ENCODE assay signal across 17 cellular contexts in the genomic region with DNA sequence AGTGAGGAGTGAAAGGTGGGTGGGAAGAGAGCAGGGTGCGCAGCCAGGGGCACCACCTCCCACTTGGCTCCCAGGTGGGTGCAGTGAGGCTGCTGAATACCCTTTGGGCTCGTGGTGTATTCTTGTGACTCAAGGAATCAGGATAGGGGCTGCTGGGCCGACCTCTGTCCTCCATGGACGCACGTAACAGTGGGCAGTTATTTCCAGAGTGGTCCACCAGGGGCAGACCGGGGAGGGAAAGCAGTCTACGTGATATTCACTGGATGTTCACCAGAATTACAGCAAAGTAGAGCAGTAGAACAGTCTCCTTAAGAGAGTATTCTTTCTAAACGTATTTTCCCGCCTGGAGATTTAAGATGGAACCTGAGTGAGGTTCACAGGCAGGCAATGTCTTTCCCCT.
DNase-seq lines count a peak whose midpoint lies in the region; ATAC-seq and TF ChIP-seq lines count a peak whose summit lies in the region.
"Had no signal": no experiment of that assay in that cellular context is flagged by ENCODE, and none has a peak within 500 bp of the region (broad histone marks: within the 10 kb centered on the region; RNA-seq: fewer than 3 reads in every experiment).

No MANE protein-coding gene starts in this region.

- H2AFZ ChIP-seq in Loucy (ENCODE audit: low read length), result no peak overlapping the region

- H3K4me3 Mint-ChIP-seq in progenitor cell of endocrine pancreas (ENCODE audit: low read depth), result no peak overlapping the region
- no peak overlapping the region for H3K4me3 Mint-ChIP-seq in activated T-cell treated with anti-CD3 and anti-CD28 coated beads, Interleukin-2, amount 50 U/mL, for 24 hours
- H3K4me3 Mint-ChIP-seq: T-helper 1 cell treated with Interleukin-12 subunit alpha and Interleukin-12 subunit beta and Interleukin-4 antibody, amounts not matched to agents 30 μg/mL and 1 μg/mL, for 36 hours had no signal

- H3K27me3 Mint-ChIP-seq in progenitor cell of endocrine pancreas, result peaks cover 9% of the 10 kb centered on the region
- peaks cover 6% of the 10 kb centered on the region for H3K27me3 Mint-ChIP-seq in activated T-cell treated with anti-CD3 and anti-CD28 coated beads, Interleukin-2, amount 50 U/mL, for 24 hours

- H3K9me3 Mint-ChIP-seq in progenitor cell of endocrine pancreas (ENCODE audit: low read depth), result peaks cover 8% of the 10 kb centered on the region
- H3K9me3 Mint-ChIP-seq in activated T-cell treated with anti-CD3 and anti-CD28 coated beads, Interleukin-2, amount 50 U/mL, for 24 hours, result peaks cover 5% of the 10 kb centered on the region

- H3K9ac ChIP-seq in Loucy (ENCODE audit: low read depth, low read length, poor library complexity, severe bottlenecking), result no peak overlapping the region

- ATAC-seq in HG03460 (IDR thresholded peaks at IDR 0.05; ENCODE audit: unreplicated experiment), result no peak
- ATAC-seq: K562 had no signal

- H3K4me3 ChIP-seq in Loucy (ENCODE audit: low read length, poor library complexity, severe bottlenecking) (no peak overlapping the region), fibroblast of the aortic adventitia (ENCODE audit: low read depth, low read length) (no peak overlapping the region)
- H3K4me3 ChIP-seq: ascending aorta, colonic mucosa, K562, thyroid gland had no signal

- no peaks in the 10 kb centered on the region for H4K20me1 ChIP-seq in Loucy (ENCODE audit: insufficient read depth, low read length, poor library complexity, severe bottlenecking)

- peaks cover 43% of the 10 kb centered on the region; the same call in 1 of the 2 replicates for H3K36me3 ChIP-seq in Loucy (ENCODE audit: insufficient read depth, low read length)
- H3K36me3 ChIP-seq: ascending aorta, colonic mucosa had no signal

- in situ Hi-C loops in GM13977 (cut with MboI; ENCODE audit: low pct_unique_long_range_greater_than_20kb, low sequenced_read_pairs, unreplicated experiment), result no loop called here

- no peak overlapping the region for H3K4me2 ChIP-seq in Loucy (ENCODE audit: low read depth, low read length, poor library complexity, severe bottlenecking)

- H3K9me3 ChIP-seq in Loucy (ENCODE audit: insufficient read depth, low read depth, low read length), result no peaks in the 10 kb centered on the region
- H3K9me3 ChIP-seq: colonic mucosa, thyroid gland had no signal

- peaks cover 2% of the 10 kb centered on the region; the same call in 1 of the 2 replicates for H3F3A ChIP-seq in Loucy (ENCODE audit: low read depth)

- H3K36me3 Mint-ChIP-seq in progenitor cell of endocrine pancreas (ENCODE audit: insufficient read depth), result peaks cover 1% of the 10 kb centered on the region
- no peaks in the 10 kb centered on the region for H3K36me3 Mint-ChIP-seq in activated T-cell treated with anti-CD3 and anti-CD28 coated beads, Interleukin-2, amount 50 U/mL, for 24 hours (ENCODE audit: low read depth)

- no peak overlapping the region for H3K27ac Mint-ChIP-seq in progenitor cell of endocrine pancreas
- H3K27ac Mint-ChIP-seq in activated T-cell treated with anti-CD3 and anti-CD28 coated beads, Interleukin-2, amount 50 U/mL, for 24 hours, result no peak overlapping the region
- H3K27ac Mint-ChIP-seq: T-helper 1 cell treated with Interleukin-12 subunit alpha and Interleukin-12 subunit beta and Interleukin-4 antibody, amounts not matched to agents 30 μg/mL and 1 μg/mL, for 36 hours had no signal

- H3K4me1 ChIP-seq in Loucy (ENCODE audit: insufficient read depth, low read length, poor library complexity, severe bottlenecking), result no peaks in the 10 kb centered on the region
- H3K4me1 ChIP-seq: ascending aorta, colonic mucosa, thyroid gland had no signal

- DNase-seq in GM13977 (ENCODE audit: low spot score) (no peak), fibroblast of the aortic adventitia (ENCODE audit: low read depth) (no peak), progenitor cell of endocrine pancreas (ENCODE audit: low spot score, unreplicated experiment) (no peak)
- DNase-seq in activated T-cell treated with anti-CD3 and anti-CD28 coated beads, Interleukin-2, amount 50 U/mL, for 24 hours, result no peak
- no peak for DNase-seq in effector CD4-positive, alpha-beta T cell
- DNase-seq: activated CD4-positive, alpha-beta T cell treated with anti-CD3 and anti-CD28 coated beads for 1 hour; activated gamma-delta T cell treated with Interleukin-2 at 50 U/mL for 16 hours; colonic mucosa; erythroblast; NCI-H1105 treated with DMSO at 0.1 percent for 48 hours; nucleus accumbens; thyroid gland had no signal

- TF ChIP-seq CTCF in GM13977 (IDR thresholded peaks at IDR 0.05; ENCODE audit: extremely low read depth, insufficient read depth, missing control alignments), result peak; percentile 2
- peak; percentile 36; the same call in 1 of the 2 replicates for TF ChIP-seq CTCF in Loucy (conservative IDR thresholded peaks at IDR 0.05; ENCODE audit: low read length)
- peak; percentile 6 for TF ChIP-seq CTCF in fibroblast of the aortic adventitia (IDR thresholded peaks at IDR 0.05; ENCODE audit: insufficient read depth, low read length)
- TF ChIP-seq CTCF in progenitor cell of endocrine pancreas (IDR thresholded peaks at IDR 0.05; ENCODE audit: unreplicated experiment), result peak; percentile 54

- H3K27me3 ChIP-seq in Loucy (ENCODE audit: insufficient read depth, low read length, poor library complexity, severe bottlenecking), result no peaks in the 10 kb centered on the region
- H3K27me3 ChIP-seq: ascending aorta, colonic mucosa, thyroid gland had no signal

- H3K79me2 ChIP-seq in Loucy (ENCODE audit: insufficient read depth, low read length), result no peaks in the 10 kb centered on the region

- peaks cover 13% of the 10 kb centered on the region for H3K4me1 Mint-ChIP-seq in progenitor cell of endocrine pancreas (ENCODE audit: low read depth)
- no peaks in the 10 kb centered on the region for H3K4me1 Mint-ChIP-seq in activated T-cell treated with anti-CD3 and anti-CD28 coated beads, Interleukin-2, amount 50 U/mL, for 24 hours (ENCODE audit: low read depth)

- H3K9me2 ChIP-seq in Loucy (replicated peaks; ENCODE audit: low read depth, low read length), result no peaks in the 10 kb centered on the region

Comparison
In these comparisons a context has a peak if more than half of its experiments do, and no peak if none do; other contexts are left out.
1. CTCF ChIP-seq: peak in every context shown above with its lines; median percentile 54 in progenitor cell of endocrine pancreas; 36 in Loucy; 6 in fibroblast of the aortic adventitia; 2 in GM13977.